Comparison of ENCODE assay signal across 1 cellular context in genomic region chr18:21991081-21991534, GRCh38.
TF ChIP-seq lines count a peak whose summit lies in the region.

No MANE protein-coding gene starts in this region.

TF ChIP-seq in HepG2, 621 proteins besides CTCF, POLR2A, EP300 and RAD21 (continued from another document and continues in another):
- TF ChIP-seq DZIP1 (CRISPR knock-in tag; IDR thresholded peaks at IDR 0.05) = no peak
- no peak for TF ChIP-seq KLF11 (CRISPR knock-in tag; IDR thresholded peaks at IDR 0.05)
- TF ChIP-seq SMAD1 (CRISPR knock-in tag; IDR thresholded peaks at IDR 0.05; ENCODE audit: borderline replicate concordance, low read depth) = no peak
- TF ChIP-seq ZNF33A (CRISPR knock-in tag; IDR thresholded peaks at IDR 0.05; ENCODE audit: borderline replicate concordance) = no peak
- peak; percentile 31 for TF ChIP-seq XRCC5 (optimal IDR thresholded peaks at IDR 0.05; ENCODE audit: low read length)
- peak; percentile 87 for TF ChIP-seq SOX5 (CRISPR knock-in tag; IDR thresholded peaks at IDR 0.05; ENCODE audit: borderline replicate concordance)
- no peak for TF ChIP-seq ZFP36L2 (CRISPR knock-in tag; IDR thresholded peaks at IDR 0.05)
- TF ChIP-seq GFI1 (CRISPR knock-in tag; IDR thresholded peaks at IDR 0.05; ENCODE audit: borderline replicate concordance) = peak; percentile 77; the same call in 1 of the 2 replicates
- no peak for TF ChIP-seq EHMT2 (IDR thresholded peaks at IDR 0.05; ENCODE audit: borderline replicate concordance, low read depth, low read length)
- peak; percentile 94; the same call in 1 of the 2 replicates for TF ChIP-seq RERE (CRISPR knock-in tag; IDR thresholded peaks at IDR 0.05; ENCODE audit: low read depth)
- peak; percentile 75 for TF ChIP-seq HDAC2 (CRISPR knock-in tag; IDR thresholded peaks at IDR 0.05)
- no peak for TF ChIP-seq DR1 (CRISPR knock-in tag; IDR thresholded peaks at IDR 0.05)
- no peak for TF ChIP-seq CCDC6 (CRISPR knock-in tag; IDR thresholded peaks at IDR 0.05)
- no peak for TF ChIP-seq ZNF24 (IDR thresholded peaks at IDR 0.05)
- TF ChIP-seq ZNF780A (CRISPR knock-in tag; IDR thresholded peaks at IDR 0.05) = no peak
- TF ChIP-seq NR2F2 (IDR thresholded peaks at IDR 0.05; ENCODE audit: borderline replicate concordance, low read depth) = peak; percentile 56; the same call in 1 of the 2 replicates
- TF ChIP-seq ATF6 (CRISPR knock-in tag; conservative IDR thresholded peaks at IDR 0.05) = no peak
- TF ChIP-seq SOX13 (IDR thresholded peaks at IDR 0.05) = peak; percentile 95
- TF ChIP-seq SOX13 (CRISPR knock-in tag; conservative IDR thresholded peaks at IDR 0.05 in 1 of 2, IDR thresholded peaks at IDR 0.05 in 1 of 2) = peak in 1 of 2 experiments; percentile 99; a peak in 2 of 4 replicates
- TF ChIP-seq ISL2 (CRISPR knock-in tag; IDR thresholded peaks at IDR 0.05) = peak; percentile 55; the same call in 1 of the 2 replicates
- peak; percentile 86 for TF ChIP-seq ZNF609 (CRISPR knock-in tag; IDR thresholded peaks at IDR 0.05; ENCODE audit: borderline replicate concordance)
- peak; percentile 86 for TF ChIP-seq SP5 (CRISPR knock-in tag; IDR thresholded peaks at IDR 0.05; ENCODE audit: borderline replicate concordance, low read depth)
- TF ChIP-seq MTA1 (CRISPR knock-in tag; IDR thresholded peaks at IDR 0.05; ENCODE audit: borderline replicate concordance) = no peak
- peak; percentile 68 for TF ChIP-seq NCOA2 (CRISPR knock-in tag; IDR thresholded peaks at IDR 0.05)
- TF ChIP-seq ARID5B (CRISPR knock-in tag; IDR thresholded peaks at IDR 0.05) = peak; percentile 43
- peak; percentile 57 for TF ChIP-seq FOXA3 (CRISPR knock-in tag; IDR thresholded peaks at IDR 0.05)
- no peak for TF ChIP-seq FLYWCH1 (CRISPR knock-in tag; IDR thresholded peaks at IDR 0.05)
- TF ChIP-seq FOXM1 (CRISPR knock-in tag; IDR thresholded peaks at IDR 0.05) = no peak
- TF ChIP-seq KDM1A (CRISPR knock-in tag; IDR thresholded peaks at IDR 0.05) = 0 out of 2 replicates have a peak, but pooled peaks have one; percentile 43
- peak; percentile 94 for TF ChIP-seq TBX2 (CRISPR knock-in tag; IDR thresholded peaks at IDR 0.05; ENCODE audit: borderline replicate concordance)
- no peak for TF ChIP-seq ZNF446 (CRISPR knock-in tag; IDR thresholded peaks at IDR 0.05)
- peak; percentile 90 for TF ChIP-seq HMG20B (CRISPR knock-in tag; conservative IDR thresholded peaks at IDR 0.05)
- no peak for TF ChIP-seq KMT2B (CRISPR knock-in tag; IDR thresholded peaks at IDR 0.05)
- TF ChIP-seq ZUFSP (CRISPR knock-in tag; IDR thresholded peaks at IDR 0.05; ENCODE audit: borderline replicate concordance) = no peak
- no peak for TF ChIP-seq ZNF335 (CRISPR knock-in tag; IDR thresholded peaks at IDR 0.05)
- TF ChIP-seq NKX3-1 (CRISPR knock-in tag; IDR thresholded peaks at IDR 0.05) = peak; percentile 75; the same call in 1 of the 2 replicates
- TF ChIP-seq MAFG (CRISPR knock-in tag; IDR thresholded peaks at IDR 0.05) = no peak
- TF ChIP-seq THRA (CRISPR knock-in tag; IDR thresholded peaks at IDR 0.05; ENCODE audit: borderline replicate concordance) = peak; percentile 30; the same call in 1 of the 2 replicates
- TF ChIP-seq ZNF367 (CRISPR knock-in tag; IDR thresholded peaks at IDR 0.05; ENCODE audit: borderline replicate concordance) = no peak
- TF ChIP-seq HOXD1 (CRISPR knock-in tag; IDR thresholded peaks at IDR 0.05) = peak; percentile 64; the same call in 1 of the 2 replicates
